8 cellular contexts compared by ENCODE assay signal in the genomic region with DNA sequence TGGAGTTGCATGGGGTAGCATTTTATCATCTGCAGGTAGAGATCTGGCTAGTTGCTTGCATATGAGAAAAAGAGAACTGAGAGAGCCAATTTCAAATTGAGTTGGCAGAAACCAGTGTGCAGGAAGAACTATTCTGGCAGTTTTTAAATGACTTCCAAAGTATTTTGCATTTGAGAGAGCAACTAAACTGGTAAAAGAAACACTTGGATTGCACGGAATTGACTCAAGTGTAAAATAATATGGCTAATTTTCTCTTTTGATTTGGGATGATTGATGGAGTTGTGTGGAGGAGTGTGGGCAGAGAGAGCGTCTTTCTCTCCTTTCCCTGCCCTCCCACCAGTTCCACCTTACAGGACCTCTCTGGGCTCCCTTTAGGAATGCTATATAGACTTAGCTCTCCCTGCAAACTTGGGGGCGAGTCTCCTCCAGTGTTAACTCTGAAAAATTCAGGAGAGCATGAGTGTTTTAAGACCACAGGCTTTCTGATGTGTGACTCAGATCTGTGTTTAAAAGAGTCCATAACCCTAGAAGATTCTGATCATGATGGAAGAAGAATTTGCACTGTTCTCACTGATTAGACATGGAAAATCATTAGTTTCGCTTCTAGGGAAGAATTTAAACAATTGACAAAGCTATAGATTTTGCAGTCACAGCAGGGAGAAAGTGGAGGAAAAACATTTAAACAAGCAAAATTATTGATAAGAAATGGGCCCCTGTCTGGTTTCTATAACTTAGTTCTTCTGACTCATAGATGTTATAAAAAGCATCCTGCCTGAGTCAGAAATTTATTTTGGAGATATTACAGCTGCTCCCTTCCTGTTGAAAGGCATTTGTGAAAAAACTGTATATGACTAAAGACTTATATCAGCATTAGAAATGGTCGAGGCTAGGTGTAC. TPM values are rescaled to one million over a fixed set of nuclear protein-coding genes. Genes with fewer than 3 reads are reported as not detected.
A peak's percentile ranks its signal among the peaks of the same experiment; 100 is the strongest.
DNase-seq lines count a peak whose midpoint lies in the region; ATAC-seq lines count a peak whose summit lies in the region.

No MANE protein-coding gene starts in this region.

- H3K27me3 Mint-ChIP-seq in activated T-cell treated with anti-CD3 and anti-CD28 coated beads, Interleukin-2, amount 50 U/mL, for 24 hours: no peaks in the 10 kb centered on the region
- H3K27me3 Mint-ChIP-seq in immature natural killer cell (ENCODE audit: low read depth in 3 of 3): peaks cover 3 to 11% (median 5%) of the 10 kb centered on the region in 3 donors

- H3K27ac Mint-ChIP-seq in activated T-cell treated with anti-CD3 and anti-CD28 coated beads, Interleukin-2, amount 50 U/mL, for 24 hours: peak overlapping the region; percentile 89
- H3K27ac Mint-ChIP-seq in immature natural killer cell: no peak overlapping the region

- H3K36me3 Mint-ChIP-seq in activated T-cell treated with anti-CD3 and anti-CD28 coated beads, Interleukin-2, amount 50 U/mL, for 24 hours (ENCODE audit: low read depth): peaks cover under 1% of the 10 kb centered on the region
- peaks cover 0 to 5% (median 0%) of the 10 kb centered on the region in 3 donors for H3K36me3 Mint-ChIP-seq in immature natural killer cell

- no peak for DNase-seq in activated T-cell treated with anti-CD3 and anti-CD28 coated beads, Interleukin-2, amount 50 U/mL, for 24 hours
- DNase-seq in activated T-cell treated with anti-CD3 and anti-CD28 coated beads, Interleukin-2, amount 50 U/mL, for 1 hour: no peak
- peak; percentile 10 for DNase-seq in T1000 (lab: John Stamatoyannopoulos, UW)
- DNase-seq in lung microvascular endothelial cell (ENCODE audit: low read depth in 2 of 2): peak; percentile 29 to 86
- no peak for DNase-seq in NCI-H510A (lab: John Stamatoyannopoulos, UW)
- no peak for DNase-seq in immature natural killer cell
- no peak for DNase-seq in T-helper 9 cell

- peak overlapping the region; percentile 32 for H3K4me3 Mint-ChIP-seq in activated T-cell treated with anti-CD3 and anti-CD28 coated beads, Interleukin-2, amount 50 U/mL, for 24 hours
- no peak overlapping the region for H3K4me3 Mint-ChIP-seq in immature natural killer cell

- ATAC-seq in HG02973 (IDR thresholded peaks at IDR 0.05; ENCODE audit: unreplicated experiment): peak; percentile 78

- H3K4me1 Mint-ChIP-seq in activated T-cell treated with anti-CD3 and anti-CD28 coated beads, Interleukin-2, amount 50 U/mL, for 24 hours (ENCODE audit: low read depth): peaks cover 34% of the 10 kb centered on the region
- H3K4me1 Mint-ChIP-seq in immature natural killer cell: no peaks in the 10 kb centered on the region

- peaks cover 2% of the 10 kb centered on the region for H3K9me3 Mint-ChIP-seq in activated T-cell treated with anti-CD3 and anti-CD28 coated beads, Interleukin-2, amount 50 U/mL, for 24 hours
- peaks cover 0 to under 1% (median 0%) of the 10 kb centered on the region in 6 donors for H3K9me3 Mint-ChIP-seq in immature natural killer cell

RNA-seq across cellular contexts. Expression of a gene that starts 24.9 kb away (rescaled TPM):
- total RNA-seq in lung microvascular endothelial cell: 3.1 and 4.6 TPM in 2 replicates
- polyA plus RNA-seq in immature natural killer cell: 10 to 100 TPM; 18.7 to 25.5 (median 20.2) TPM

Comparison
In these comparisons a context has a peak if more than half of its experiments do, and no peak if none do; other contexts are left out.
1. DNase-seq: peak in T1000 (single experiment) and lung microvascular endothelial cell (2 of 2); none in activated T-cell treated with anti-CD3 and anti-CD28 coated beads, Interleukin-2, amount 50 U/mL, for 24 hours (single experiment), activated T-cell treated with anti-CD3 and anti-CD28 coated beads, Interleukin-2, amount 50 U/mL, for 1 hour (single experiment), NCI-H510A (single experiment), immature natural killer cell (0 of 3) and T-helper 9 cell (single experiment).